41 cellular contexts compared by ENCODE assay signal in genomic region chr19:30366282-30366681, GRCh38. TPM values are rescaled to one million over a fixed set of nuclear protein-coding genes. Genes with fewer than 3 reads are reported as not detected.
"Had no signal": no experiment of that assay in that cellular context is flagged by ENCODE, and none has a peak within 500 bp of the region (broad histone marks: within the 10 kb centered on the region; RNA-seq: fewer than 3 reads in every experiment).

No MANE protein-coding gene starts in this region.

- DNase-seq: activated B cell treated with CpG ODN at 0.5 μM for 24 hours; activated CD4-positive, alpha-beta memory T cell treated with anti-CD3 and anti-CD28 coated beads for 36 hours; activated CD4-positive, alpha-beta T cell treated with anti-CD3 and anti-CD28 coated beads for 4 hours; activated CD4-positive, alpha-beta T cell treated with anti-CD3 and anti-CD28 coated beads, Interleukin-2, amount 10 ng/mL, durations not matched to agents 24 days and 14 days; activated CD4-positive, alpha-beta T cell treated with anti-CD3 and anti-CD28 coated beads, Interleukin-2, amount 50 U/mL, for 1 hour; activated CD4-positive, alpha-beta T cell treated with anti-CD3 and anti-CD28 coated beads, Interleukin-2, amount 50 U/mL, for 4 hours; activated CD4-positive, CD25-positive, alpha-beta regulatory T cell treated with anti-CD3 and anti-CD28 coated beads, Interleukin-2, amount 50 U/mL, for 72 hours; activated CD8-positive, alpha-beta memory T cell treated with anti-CD3 and anti-CD28 coated beads, Interleukin-2, amount 50 U/mL, for 4 hours; activated CD8-positive, alpha-beta T cell treated with anti-CD3 and anti-CD28 coated beads for 36 hours; activated gamma-delta T cell treated with Interleukin-2 at 50 U/mL for 16 hours; activated naive CD4-positive, alpha-beta T cell; activated naive CD4-positive, alpha-beta T cell treated with anti-CD3 and anti-CD28 coated beads for 36 hours; activated naive CD4-positive, alpha-beta T cell treated with anti-CD3 and anti-CD28 coated beads, Interleukin-2, amount 50 U/mL, for 16 hours; activated naive CD8-positive, alpha-beta T cell treated with anti-CD3 and anti-CD28 coated beads for 36 hours; activated T-cell treated with anti-CD3 and anti-CD28 coated beads for 4 hours; activated T-cell treated with anti-CD3 and anti-CD28 coated beads, Interleukin-2, amount 50 U/mL, for 1 hour; activated T-cell treated with anti-CD3 and anti-CD28 coated beads, Interleukin-2, amount 50 U/mL, for 4 hours; activated T-cell treated with anti-CD3 and anti-CD28 coated beads, Interleukin-2, amount 50 U/mL, for 72 hours; adrenal gland; amniotic stem cell; aorta; body of pancreas; brain microvascular endothelial cell; caudate nucleus; cerebellar nuclear complex; T-helper 1 cell; T-helper 2 cell; T-helper 9 cell had no signal

- H3K36me3 ChIP-seq: adrenal gland, brain microvascular endothelial cell, cardiac muscle cell had no signal

- H3K9me3 Mint-ChIP-seq: activated B cell treated with CpG ODN at 0.5 μM for 24 hours; activated CD4-positive, alpha-beta memory T cell treated with anti-CD3 and anti-CD28 coated beads for 36 hours; activated CD4-positive, alpha-beta T cell treated with anti-CD3 and anti-CD28 coated beads, Interleukin-2, amount 10 ng/mL, durations not matched to agents 24 days and 14 days; activated CD8-positive, alpha-beta T cell treated with anti-CD3 and anti-CD28 coated beads for 36 hours; activated naive CD4-positive, alpha-beta T cell treated with anti-CD3 and anti-CD28 coated beads for 36 hours; activated naive CD4-positive, alpha-beta T cell treated with anti-CD3 and anti-CD28 coated beads, Interleukin-2, amount 50 U/mL, for 72 hours; activated naive CD8-positive, alpha-beta T cell treated with anti-CD3 and anti-CD28 coated beads for 36 hours; activated T-cell treated with anti-CD3 and anti-CD28 coated beads, Interleukin-2, amount 50 U/mL, for 4 hours; activated T-cell treated with anti-CD3 and anti-CD28 coated beads, Interleukin-2, amount 50 U/mL, for 72 hours; activated T-helper 1 cell treated with anti-CD3 and anti-CD28 coated beads, Interleukin-12 subunit alpha, Interleukin-12 subunit beta, Interleukin-2, Interleukin-4 antibody, amounts not matched to agents 30 ng/mL and 10 ng/mL and 1 ng/mL, durations not matched to agents 14 hours and 24 hours and 36 hours; activated T-helper 17 cell treated with anti-CD3 and anti-CD28 coated beads, Interleukin-2, amount 50 U/mL, for 72 hours; central memory CD8-positive, alpha-beta T cell; T-helper 1 cell treated with Interleukin-12 subunit alpha and Interleukin-12 subunit beta and Interleukin-4 antibody, amounts not matched to agents 30 μg/mL and 1 μg/mL, for 36 hours; T-helper 2 cell treated with Interferon-gamma antibody and Interleukin-4, amounts not matched to agents 5 μg/mL and 100 μg/mL, for 36 hours had no signal

- H3K27ac Mint-ChIP-seq: activated B cell treated with CpG ODN at 0.5 μM for 24 hours; activated CD4-positive, alpha-beta memory T cell treated with anti-CD3 and anti-CD28 coated beads for 36 hours; activated CD4-positive, alpha-beta T cell treated with anti-CD3 and anti-CD28 coated beads, Interleukin-2, amount 10 ng/mL, durations not matched to agents 24 days and 14 days; activated CD8-positive, alpha-beta T cell treated with anti-CD3 and anti-CD28 coated beads for 36 hours; activated naive CD4-positive, alpha-beta T cell treated with anti-CD3 and anti-CD28 coated beads for 36 hours; activated naive CD4-positive, alpha-beta T cell treated with anti-CD3 and anti-CD28 coated beads, Interleukin-2, amount 50 U/mL, for 72 hours; activated naive CD8-positive, alpha-beta T cell treated with anti-CD3 and anti-CD28 coated beads for 36 hours; activated T-cell treated with anti-CD3 and anti-CD28 coated beads, Interleukin-2, amount 50 U/mL, for 72 hours; activated T-helper 1 cell treated with anti-CD3 and anti-CD28 coated beads, Interleukin-12 subunit alpha, Interleukin-12 subunit beta, Interleukin-2, Interleukin-4 antibody, amounts not matched to agents 30 ng/mL and 10 ng/mL and 1 ng/mL, durations not matched to agents 14 hours and 24 hours and 36 hours; activated T-helper 17 cell treated with anti-CD3 and anti-CD28 coated beads, Interleukin-2, amount 50 U/mL, for 72 hours; T-helper 1 cell treated with Interleukin-12 subunit alpha and Interleukin-12 subunit beta and Interleukin-4 antibody, amounts not matched to agents 30 μg/mL and 1 μg/mL, for 36 hours; T-helper 2 cell treated with Interferon-gamma antibody and Interleukin-4, amounts not matched to agents 5 μg/mL and 100 μg/mL, for 36 hours had no signal

- H3K27me3 ChIP-seq: adrenal gland, body of pancreas, brain microvascular endothelial cell had no signal

- FAIRE-seq: astrocyte, bronchial epithelial cell, TTC549 had no signal

- H3K4me1 ChIP-seq: adrenal gland, body of pancreas had no signal

- H3K36me3 Mint-ChIP-seq: activated CD4-positive, alpha-beta memory T cell treated with anti-CD3 and anti-CD28 coated beads for 36 hours; activated naive CD4-positive, alpha-beta T cell treated with anti-CD3 and anti-CD28 coated beads, Interleukin-2, amount 50 U/mL, for 72 hours; activated naive CD8-positive, alpha-beta T cell treated with anti-CD3 and anti-CD28 coated beads for 36 hours had no signal

- H3K27ac ChIP-seq: adrenal gland, body of pancreas, brain microvascular endothelial cell, cardiac muscle cell, VCaP had no signal

- H3K4me3 Mint-ChIP-seq: activated B cell treated with CpG ODN at 0.5 μM for 24 hours; activated CD4-positive, alpha-beta memory T cell treated with anti-CD3 and anti-CD28 coated beads for 36 hours; activated CD4-positive, alpha-beta T cell treated with anti-CD3 and anti-CD28 coated beads, Interleukin-2, amount 10 ng/mL, durations not matched to agents 24 days and 14 days; activated CD8-positive, alpha-beta T cell treated with anti-CD3 and anti-CD28 coated beads for 36 hours; activated naive CD4-positive, alpha-beta T cell treated with anti-CD3 and anti-CD28 coated beads for 36 hours; activated naive CD8-positive, alpha-beta T cell treated with anti-CD3 and anti-CD28 coated beads for 36 hours; activated T-cell treated with anti-CD3 and anti-CD28 coated beads, Interleukin-2, amount 50 U/mL, for 4 hours; activated T-cell treated with anti-CD3 and anti-CD28 coated beads, Interleukin-2, amount 50 U/mL, for 72 hours; activated T-helper 1 cell treated with anti-CD3 and anti-CD28 coated beads, Interleukin-12 subunit alpha, Interleukin-12 subunit beta, Interleukin-2, Interleukin-4 antibody, amounts not matched to agents 30 ng/mL and 10 ng/mL and 1 ng/mL, durations not matched to agents 14 hours and 24 hours and 36 hours; activated T-helper 17 cell treated with anti-CD3 and anti-CD28 coated beads, Interleukin-2, amount 50 U/mL, for 72 hours; central memory CD8-positive, alpha-beta T cell; T-helper 1 cell treated with Interleukin-12 subunit alpha and Interleukin-12 subunit beta and Interleukin-4 antibody, amounts not matched to agents 30 μg/mL and 1 μg/mL, for 36 hours; T-helper 2 cell treated with Interferon-gamma antibody and Interleukin-4, amounts not matched to agents 5 μg/mL and 100 μg/mL, for 36 hours had no signal

- H3K9me3 ChIP-seq: adrenal gland, body of pancreas had no signal

- H3K27me3 Mint-ChIP-seq: activated CD4-positive, alpha-beta memory T cell treated with anti-CD3 and anti-CD28 coated beads for 36 hours had no signal

- H3K4me1 Mint-ChIP-seq: activated B cell treated with CpG ODN at 0.5 μM for 24 hours; activated CD4-positive, alpha-beta T cell treated with anti-CD3 and anti-CD28 coated beads, Interleukin-2, amount 10 ng/mL, durations not matched to agents 24 days and 14 days; activated naive CD8-positive, alpha-beta T cell treated with anti-CD3 and anti-CD28 coated beads for 36 hours; activated T-helper 17 cell treated with anti-CD3 and anti-CD28 coated beads, Interleukin-2, amount 50 U/mL, for 72 hours; central memory CD8-positive, alpha-beta T cell had no signal

- H3K4me3 ChIP-seq: adrenal gland, body of pancreas, cardiac muscle cell had no signal

- ATAC-seq: activated CD8-positive, alpha-beta T cell treated with anti-CD3 and anti-CD28 coated beads for 36 hours; activated naive CD4-positive, alpha-beta T cell treated with anti-CD3 and anti-CD28 coated beads, Interleukin-2, amount 50 U/mL, for 72 hours; activated T-cell treated with anti-CD3 and anti-CD28 coated beads, Interleukin-2, amount 50 U/mL, for 4 hours; activated T-cell treated with anti-CD3 and anti-CD28 coated beads, Interleukin-2, amount 50 U/mL, for 72 hours; activated T-helper 17 cell treated with anti-CD3 and anti-CD28 coated beads, Interleukin-2, amount 50 U/mL, for 72 hours; body of pancreas had no signal

RNA-seq across cellular contexts. Expression of gene ZNF536, which starts 5.9 kb away (rescaled TPM):
- total RNA-seq: activated B cell treated with CpG ODN at 0.5 μM for 24 hours; activated CD4-positive, alpha-beta memory T cell treated with anti-CD3 and anti-CD28 coated beads for 36 hours; activated CD4-positive, alpha-beta T cell treated with anti-CD3 and anti-CD28 coated beads, Interleukin-2, amount 10 ng/mL, durations not matched to agents 24 days and 14 days; activated CD8-positive, alpha-beta memory T cell treated with anti-CD3 and anti-CD28 coated beads for 36 hours; activated CD8-positive, alpha-beta T cell treated with anti-CD3 and anti-CD28 coated beads for 36 hours; activated naive CD4-positive, alpha-beta T cell treated with anti-CD3 and anti-CD28 coated beads for 36 hours; activated naive CD4-positive, alpha-beta T cell treated with anti-CD3 and anti-CD28 coated beads, Interleukin-2, amount 50 U/mL, for 72 hours; activated naive CD8-positive, alpha-beta T cell treated with anti-CD3 and anti-CD28 coated beads for 36 hours; activated T-cell treated with anti-CD3 and anti-CD28 coated beads, Interleukin-2, amount 50 U/mL, for 4 hours; activated T-helper 1 cell treated with anti-CD3 and anti-CD28 coated beads, Interleukin-12 subunit alpha, Interleukin-12 subunit beta, Interleukin-2, Interleukin-4 antibody, amounts not matched to agents 30 ng/mL and 10 ng/mL and 1 ng/mL, durations not matched to agents 14 hours and 24 hours and 36 hours; activated T-helper 17 cell treated with anti-CD3 and anti-CD28 coated beads, Interleukin-2, amount 50 U/mL, for 72 hours; body of pancreas; bronchial epithelial cell; chondrocyte had no signal
